Comparison of ENCODE assay signal across 1 cellular context in the genomic region with DNA sequence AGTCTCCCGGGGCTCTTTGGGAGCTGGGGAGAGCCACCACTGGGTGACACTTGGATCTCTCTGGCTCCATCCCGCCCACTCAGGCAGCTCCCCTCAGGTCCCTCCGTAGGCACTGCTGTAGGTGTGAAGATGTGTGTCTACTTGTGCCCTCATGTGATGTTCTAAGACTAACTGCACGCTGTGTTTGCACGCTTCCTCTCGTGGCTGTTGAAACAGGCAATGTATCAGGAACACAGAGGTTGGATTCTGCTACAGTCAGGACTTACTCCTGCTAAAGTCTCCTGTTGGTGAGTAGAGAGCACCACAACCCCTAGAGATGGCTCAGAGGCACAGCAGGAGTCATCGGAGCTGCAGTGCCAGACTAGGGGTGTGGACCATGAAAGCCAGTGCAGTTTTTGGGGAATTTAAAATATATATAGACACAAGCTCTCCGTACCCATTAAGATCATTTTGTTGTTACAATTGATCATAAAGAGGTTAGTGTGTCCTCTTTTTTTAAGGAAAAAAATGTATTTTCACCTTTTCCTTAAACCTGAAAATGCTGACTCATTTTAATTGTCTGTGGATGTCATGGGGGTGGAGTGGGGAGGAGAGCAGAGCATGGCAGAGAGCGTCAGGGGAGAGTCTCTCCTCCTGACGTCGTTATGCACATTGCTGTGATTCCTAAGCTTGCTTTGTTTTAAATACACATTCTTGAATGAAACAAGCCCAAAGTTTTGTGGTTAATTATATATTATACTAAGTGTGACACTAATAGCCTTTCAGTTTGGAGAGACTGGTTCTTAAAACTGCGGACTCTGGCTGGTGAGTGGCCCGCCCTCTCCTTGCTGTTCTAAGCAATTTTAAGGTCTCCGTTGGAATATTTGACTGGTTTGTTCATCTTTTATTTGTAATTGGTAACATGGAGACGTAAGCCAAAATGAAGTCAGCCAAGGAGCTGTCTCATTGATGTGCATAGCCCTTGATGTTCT.
A peak's percentile ranks its signal among the peaks of the same experiment; 100 is the strongest.
TF ChIP-seq lines count a peak whose summit lies in the region.

No MANE protein-coding gene starts in this region.

TF ChIP-seq in GM23338, 12 proteins besides CTCF, POLR2A, EP300 and RAD21:
- TF ChIP-seq, protein P1, sequence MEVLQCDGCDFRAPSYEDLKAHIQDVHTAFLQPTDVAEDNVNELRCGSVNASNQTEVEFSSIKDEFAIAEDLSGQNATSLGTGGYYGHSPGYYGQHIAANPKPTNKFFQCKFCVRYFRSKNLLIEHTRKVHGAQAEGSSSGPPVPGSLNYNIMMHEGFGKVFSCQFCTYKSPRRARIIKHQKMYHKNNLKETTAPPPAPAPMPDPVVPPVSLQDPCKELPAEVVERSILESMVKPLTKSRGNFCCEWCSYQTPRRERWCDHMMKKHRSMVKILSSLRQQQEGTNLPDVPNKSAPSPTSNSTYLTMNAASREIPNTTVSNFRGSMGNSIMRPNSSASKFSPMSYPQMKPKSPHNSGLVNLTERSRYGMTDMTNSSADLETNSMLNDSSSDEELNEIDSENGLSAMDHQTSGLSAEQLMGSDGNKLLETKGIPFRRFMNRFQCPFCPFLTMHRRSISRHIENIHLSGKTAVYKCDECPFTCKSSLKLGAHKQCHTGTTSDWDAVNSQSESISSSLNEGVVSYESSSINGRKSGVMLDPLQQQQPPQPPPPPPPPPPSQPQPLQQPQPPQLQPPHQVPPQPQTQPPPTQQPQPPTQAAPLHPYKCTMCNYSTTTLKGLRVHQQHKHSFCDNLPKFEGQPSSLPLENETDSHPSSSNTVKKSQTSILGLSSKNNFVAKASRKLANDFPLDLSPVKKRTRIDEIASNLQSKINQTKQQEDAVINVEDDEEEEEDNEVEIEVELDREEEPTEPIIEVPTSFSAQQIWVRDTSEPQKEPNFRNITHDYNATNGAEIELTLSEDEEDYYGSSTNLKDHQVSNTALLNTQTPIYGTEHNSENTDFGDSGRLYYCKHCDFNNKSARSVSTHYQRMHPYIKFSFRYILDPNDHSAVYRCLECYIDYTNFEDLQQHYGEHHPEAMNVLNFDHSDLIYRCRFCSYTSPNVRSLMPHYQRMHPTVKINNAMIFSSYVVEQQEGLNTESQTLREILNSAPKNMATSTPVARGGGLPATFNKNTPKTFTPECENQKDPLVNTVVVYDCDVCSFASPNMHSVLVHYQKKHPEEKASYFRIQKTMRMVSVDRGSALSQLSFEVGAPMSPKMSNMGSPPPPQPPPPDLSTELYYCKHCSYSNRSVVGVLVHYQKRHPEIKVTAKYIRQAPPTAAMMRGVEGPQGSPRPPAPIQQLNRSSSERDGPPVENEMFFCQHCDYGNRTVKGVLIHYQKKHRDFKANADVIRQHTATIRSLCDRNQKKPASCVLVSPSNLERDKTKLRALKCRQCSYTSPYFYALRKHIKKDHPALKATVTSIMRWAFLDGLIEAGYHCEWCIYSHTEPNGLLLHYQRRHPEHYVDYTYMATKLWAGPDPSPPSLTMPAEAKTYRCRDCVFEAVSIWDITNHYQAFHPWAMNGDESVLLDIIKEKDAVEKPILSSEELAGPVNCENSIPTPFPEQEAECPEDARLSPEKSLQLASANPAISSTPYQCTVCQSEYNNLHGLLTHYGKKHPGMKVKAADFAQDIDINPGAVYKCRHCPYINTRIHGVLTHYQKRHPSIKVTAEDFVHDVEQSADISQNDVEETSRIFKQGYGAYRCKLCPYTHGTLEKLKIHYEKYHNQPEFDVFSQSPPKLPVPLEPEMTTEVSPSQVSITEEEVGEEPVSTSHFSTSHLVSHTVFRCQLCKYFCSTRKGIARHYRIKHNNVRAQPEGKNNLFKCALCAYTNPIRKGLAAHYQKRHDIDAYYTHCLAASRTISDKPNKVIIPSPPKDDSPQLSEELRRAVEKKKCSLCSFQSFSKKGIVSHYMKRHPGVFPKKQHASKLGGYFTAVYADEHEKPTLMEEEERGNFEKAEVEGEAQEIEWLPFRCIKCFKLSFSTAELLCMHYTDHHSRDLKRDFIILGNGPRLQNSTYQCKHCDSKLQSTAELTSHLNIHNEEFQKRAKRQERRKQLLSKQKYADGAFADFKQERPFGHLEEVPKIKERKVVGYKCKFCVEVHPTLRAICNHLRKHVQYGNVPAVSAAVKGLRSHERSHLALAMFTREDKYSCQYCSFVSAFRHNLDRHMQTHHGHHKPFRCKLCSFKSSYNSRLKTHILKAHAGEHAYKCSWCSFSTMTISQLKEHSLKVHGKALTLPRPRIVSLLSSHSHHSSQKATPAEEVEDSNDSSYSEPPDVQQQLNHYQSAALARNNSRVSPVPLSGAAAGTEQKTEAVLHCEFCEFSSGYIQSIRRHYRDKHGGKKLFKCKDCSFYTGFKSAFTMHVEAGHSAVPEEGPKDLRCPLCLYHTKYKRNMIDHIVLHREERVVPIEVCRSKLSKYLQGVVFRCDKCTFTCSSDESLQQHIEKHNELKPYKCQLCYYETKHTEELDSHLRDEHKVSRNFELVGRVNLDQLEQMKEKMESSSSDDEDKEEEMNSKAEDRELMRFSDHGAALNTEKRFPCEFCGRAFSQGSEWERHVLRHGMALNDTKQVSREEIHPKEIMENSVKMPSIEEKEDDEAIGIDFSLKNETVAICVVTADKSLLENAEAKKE (CRISPR knock-in tag; IDR thresholded peaks at IDR 0.05), result peak; percentile 48; the same call in 1 of the 2 replicates
- TF ChIP-seq NANOG (IDR thresholded peaks at IDR 0.05; ENCODE audit: borderline replicate concordance), result no peak
